ENCODE assay signal across 2 cellular contexts in the genomic region with DNA sequence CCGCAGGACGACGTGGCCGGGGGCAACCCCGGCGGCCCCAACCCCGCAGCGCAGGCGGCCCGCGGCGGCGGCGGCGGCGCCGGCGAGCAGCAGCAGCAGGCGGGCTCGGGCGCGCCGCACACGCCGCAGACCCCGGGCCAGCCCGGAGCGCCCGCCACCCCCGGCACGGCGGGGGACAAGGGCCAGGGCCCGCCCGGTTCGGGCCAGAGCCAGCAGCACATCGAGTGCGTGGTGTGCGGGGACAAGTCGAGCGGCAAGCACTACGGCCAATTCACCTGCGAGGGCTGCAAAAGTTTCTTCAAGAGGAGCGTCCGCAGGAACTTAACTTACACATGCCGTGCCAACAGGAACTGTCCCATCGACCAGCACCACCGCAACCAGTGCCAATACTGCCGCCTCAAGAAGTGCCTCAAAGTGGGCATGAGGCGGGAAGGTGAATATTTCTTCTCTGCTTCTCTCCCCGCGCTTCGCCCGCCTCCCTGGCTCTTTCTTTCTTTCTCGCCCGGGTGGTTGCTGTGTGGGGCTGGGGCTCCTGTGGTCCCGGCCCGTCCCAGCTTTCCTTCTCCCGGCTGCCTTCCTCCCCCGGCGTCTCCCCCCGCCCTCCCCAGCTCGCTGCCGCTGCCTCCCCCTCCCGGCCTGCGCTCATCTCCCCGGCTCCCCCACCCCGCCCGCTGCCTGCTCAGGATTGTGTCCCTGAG.
TF ChIP-seq lines count a peak whose summit lies in the region.

No MANE protein-coding gene starts in this region.

TF ChIP-seq in Ishikawa, 13 proteins besides CTCF, POLR2A, EP300 and RAD21:
- TF ChIP-seq TAF1 (IDR thresholded peaks at IDR 0.05; ENCODE audit: low read depth) = no peak
- TF ChIP-seq, protein P1, sequence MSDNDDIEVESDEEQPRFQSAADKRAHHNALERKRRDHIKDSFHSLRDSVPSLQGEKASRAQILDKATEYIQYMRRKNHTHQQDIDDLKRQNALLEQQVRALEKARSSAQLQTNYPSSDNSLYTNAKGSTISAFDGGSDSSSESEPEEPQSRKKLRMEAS (IDR thresholded peaks at IDR 0.05) = peak; percentile 53; the same call in 1 of the 2 replicates

TF ChIP-seq in HepG2, 621 proteins besides CTCF, POLR2A, EP300 and RAD21 (continues in another document):
- TF ChIP-seq SSRP1 (CRISPR knock-in tag; IDR thresholded peaks at IDR 0.05) (peak; percentile 47; the same call in 1 of the 2 replicates), MED1 (CRISPR knock-in tag; IDR thresholded peaks at IDR 0.05) (no peak), ETV6 (CRISPR knock-in tag; conservative IDR thresholded peaks at IDR 0.05) (no peak), ZNF766 (CRISPR knock-in tag; IDR thresholded peaks at IDR 0.05; ENCODE audit: borderline replicate concordance) (no peak), GATAD2A (CRISPR knock-in tag; IDR thresholded peaks at IDR 0.05) (no peak), ZNF775 (CRISPR knock-in tag; IDR thresholded peaks at IDR 0.05; ENCODE audit: borderline replicate concordance) (no peak), ZNF761 (CRISPR knock-in tag; conservative IDR thresholded peaks at IDR 0.05) (no peak), KMT2A (CRISPR knock-in tag; IDR thresholded peaks at IDR 0.05) (peak; percentile 66), SAP130 (CRISPR knock-in tag; IDR thresholded peaks at IDR 0.05; ENCODE audit: low read depth) (peak; percentile 18; the same call in 1 of the 2 replicates), STAT5B (CRISPR knock-in tag; IDR thresholded peaks at IDR 0.05) (no peak), AGO2 (optimal IDR thresholded peaks at IDR 0.05; ENCODE audit: low read depth, low read length) (peak; percentile 46), MAFG (CRISPR knock-in tag; IDR thresholded peaks at IDR 0.05) (no peak), ZNF557 (CRISPR knock-in tag; IDR thresholded peaks at IDR 0.05) (no peak), ZNF225 (CRISPR knock-in tag; IDR thresholded peaks at IDR 0.05) (no peak), SNAPC2 (CRISPR knock-in tag; IDR thresholded peaks at IDR 0.05) (no peak), HDAC6 (IDR thresholded peaks at IDR 0.05; ENCODE audit: low read depth, low read length) (no peak), HNRNPL (IDR thresholded peaks at IDR 0.05; ENCODE audit: low read depth, low read length) (0 out of 2 replicates have a peak, but pooled peaks have one; percentile 71), ADNP (CRISPR knock-in tag; IDR thresholded peaks at IDR 0.05) (no peak), GFI1 (CRISPR knock-in tag; IDR thresholded peaks at IDR 0.05; ENCODE audit: borderline replicate concordance) (no peak), FOXK2 (IDR thresholded peaks at IDR 0.05) (no peak), CENPT (CRISPR knock-in tag; IDR thresholded peaks at IDR 0.05; ENCODE audit: low read depth) (no peak), ZNF136 (CRISPR knock-in tag; IDR thresholded peaks at IDR 0.05; ENCODE audit: low read depth) (no peak), SRSF1 (optimal IDR thresholded peaks at IDR 0.05; ENCODE audit: low read depth, low read length) (peak; percentile 55)
- TF ChIP-seq, protein P2, sequence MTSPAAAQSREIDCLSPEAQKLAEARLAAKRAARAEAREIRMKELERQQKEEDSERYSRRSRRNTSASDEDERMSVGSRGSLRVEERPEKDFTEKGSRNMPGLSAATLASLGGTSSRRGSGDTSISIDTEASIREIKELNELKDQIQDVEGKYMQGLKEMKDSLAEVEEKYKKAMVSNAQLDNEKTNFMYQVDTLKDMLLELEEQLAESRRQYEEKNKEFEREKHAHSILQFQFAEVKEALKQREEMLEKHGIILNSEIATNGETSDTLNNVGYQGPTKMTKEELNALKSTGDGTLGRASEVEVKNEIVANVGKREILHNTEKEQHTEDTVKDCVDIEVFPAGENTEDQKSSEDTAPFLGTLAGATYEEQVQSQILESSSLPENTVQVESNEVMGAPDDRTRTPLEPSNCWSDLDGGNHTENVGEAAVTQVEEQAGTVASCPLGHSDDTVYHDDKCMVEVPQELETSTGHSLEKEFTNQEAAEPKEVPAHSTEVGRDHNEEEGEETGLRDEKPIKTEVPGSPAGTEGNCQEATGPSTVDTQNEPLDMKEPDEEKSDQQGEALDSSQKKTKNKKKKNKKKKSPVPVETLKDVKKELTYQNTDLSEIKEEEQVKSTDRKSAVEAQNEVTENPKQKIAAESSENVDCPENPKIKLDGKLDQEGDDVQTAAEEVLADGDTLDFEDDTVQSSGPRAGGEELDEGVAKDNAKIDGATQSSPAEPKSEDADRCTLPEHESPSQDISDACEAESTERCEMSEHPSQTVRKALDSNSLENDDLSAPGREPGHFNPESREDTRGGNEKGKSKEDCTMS (CRISPR knock-in tag; conservative IDR thresholded peaks at IDR 0.05) = no peak
- TF ChIP-seq, protein P3, sequence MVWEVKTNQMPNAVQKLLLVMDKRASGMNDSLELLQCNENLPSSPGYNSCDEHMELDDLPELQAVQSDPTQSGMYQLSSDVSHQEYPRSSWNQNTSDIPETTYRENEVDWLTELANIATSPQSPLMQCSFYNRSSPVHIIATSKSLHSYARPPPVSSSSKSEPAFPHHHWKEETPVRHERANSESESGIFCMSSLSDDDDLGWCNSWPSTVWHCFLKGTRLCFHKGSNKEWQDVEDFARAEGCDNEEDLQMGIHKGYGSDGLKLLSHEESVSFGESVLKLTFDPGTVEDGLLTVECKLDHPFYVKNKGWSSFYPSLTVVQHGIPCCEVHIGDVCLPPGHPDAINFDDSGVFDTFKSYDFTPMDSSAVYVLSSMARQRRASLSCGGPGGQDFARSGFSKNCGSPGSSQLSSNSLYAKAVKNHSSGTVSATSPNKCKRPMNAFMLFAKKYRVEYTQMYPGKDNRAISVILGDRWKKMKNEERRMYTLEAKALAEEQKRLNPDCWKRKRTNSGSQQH (CRISPR knock-in tag; IDR thresholded peaks at IDR 0.05; ENCODE audit: low read depth) = no peak
- TF ChIP-seq, protein P4, sequence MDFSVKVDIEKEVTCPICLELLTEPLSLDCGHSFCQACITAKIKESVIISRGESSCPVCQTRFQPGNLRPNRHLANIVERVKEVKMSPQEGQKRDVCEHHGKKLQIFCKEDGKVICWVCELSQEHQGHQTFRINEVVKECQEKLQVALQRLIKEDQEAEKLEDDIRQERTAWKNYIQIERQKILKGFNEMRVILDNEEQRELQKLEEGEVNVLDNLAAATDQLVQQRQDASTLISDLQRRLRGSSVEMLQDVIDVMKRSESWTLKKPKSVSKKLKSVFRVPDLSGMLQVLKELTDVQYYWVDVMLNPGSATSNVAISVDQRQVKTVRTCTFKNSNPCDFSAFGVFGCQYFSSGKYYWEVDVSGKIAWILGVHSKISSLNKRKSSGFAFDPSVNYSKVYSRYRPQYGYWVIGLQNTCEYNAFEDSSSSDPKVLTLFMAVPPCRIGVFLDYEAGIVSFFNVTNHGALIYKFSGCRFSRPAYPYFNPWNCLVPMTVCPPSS (IDR thresholded peaks at IDR 0.05) = no peak
- TF ChIP-seq, protein P5, sequence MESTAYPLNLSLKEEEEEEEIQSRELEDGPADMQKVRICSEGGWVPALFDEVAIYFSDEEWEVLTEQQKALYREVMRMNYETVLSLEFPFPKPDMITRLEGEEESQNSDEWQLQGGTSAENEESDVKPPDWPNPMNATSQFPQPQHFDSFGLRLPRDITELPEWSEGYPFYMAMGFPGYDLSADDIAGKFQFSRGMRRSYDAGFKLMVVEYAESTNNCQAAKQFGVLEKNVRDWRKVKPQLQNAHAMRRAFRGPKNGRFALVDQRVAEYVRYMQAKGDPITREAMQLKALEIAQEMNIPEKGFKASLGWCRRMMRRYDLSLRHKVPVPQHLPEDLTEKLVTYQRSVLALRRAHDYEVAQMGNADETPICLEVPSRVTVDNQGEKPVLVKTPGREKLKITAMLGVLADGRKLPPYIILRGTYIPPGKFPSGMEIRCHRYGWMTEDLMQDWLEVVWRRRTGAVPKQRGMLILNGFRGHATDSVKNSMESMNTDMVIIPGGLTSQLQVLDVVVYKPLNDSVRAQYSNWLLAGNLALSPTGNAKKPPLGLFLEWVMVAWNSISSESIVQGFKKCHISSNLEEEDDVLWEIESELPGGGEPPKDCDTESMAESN (CRISPR knock-in tag; conservative IDR thresholded peaks at IDR 0.05) = no peak
- TF ChIP-seq, protein P6, sequence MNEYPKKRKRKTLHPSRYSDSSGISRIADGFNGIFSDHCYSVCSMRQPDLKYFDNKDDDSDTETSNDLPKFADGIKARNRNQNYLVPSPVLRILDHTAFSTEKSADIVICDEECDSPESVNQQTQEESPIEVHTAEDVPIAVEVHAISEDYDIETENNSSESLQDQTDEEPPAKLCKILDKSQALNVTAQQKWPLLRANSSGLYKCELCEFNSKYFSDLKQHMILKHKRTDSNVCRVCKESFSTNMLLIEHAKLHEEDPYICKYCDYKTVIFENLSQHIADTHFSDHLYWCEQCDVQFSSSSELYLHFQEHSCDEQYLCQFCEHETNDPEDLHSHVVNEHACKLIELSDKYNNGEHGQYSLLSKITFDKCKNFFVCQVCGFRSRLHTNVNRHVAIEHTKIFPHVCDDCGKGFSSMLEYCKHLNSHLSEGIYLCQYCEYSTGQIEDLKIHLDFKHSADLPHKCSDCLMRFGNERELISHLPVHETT (CRISPR knock-in tag; conservative IDR thresholded peaks at IDR 0.05) = no peak
- TF ChIP-seq, protein P7, sequence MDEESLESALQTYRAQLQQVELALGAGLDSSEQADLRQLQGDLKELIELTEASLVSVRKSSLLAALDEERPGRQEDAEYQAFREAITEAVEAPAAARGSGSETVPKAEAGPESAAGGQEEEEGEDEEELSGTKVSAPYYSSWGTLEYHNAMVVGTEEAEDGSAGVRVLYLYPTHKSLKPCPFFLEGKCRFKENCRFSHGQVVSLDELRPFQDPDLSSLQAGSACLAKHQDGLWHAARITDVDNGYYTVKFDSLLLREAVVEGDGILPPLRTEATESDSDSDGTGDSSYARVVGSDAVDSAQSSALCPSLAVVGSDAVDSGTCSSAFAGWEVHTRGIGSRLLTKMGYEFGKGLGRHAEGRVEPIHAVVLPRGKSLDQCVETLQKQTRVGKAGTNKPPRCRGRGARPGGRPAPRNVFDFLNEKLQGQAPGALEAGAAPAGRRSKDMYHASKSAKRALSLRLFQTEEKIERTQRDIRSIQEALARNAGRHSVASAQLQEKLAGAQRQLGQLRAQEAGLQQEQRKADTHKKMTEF (CRISPR knock-in tag; IDR thresholded peaks at IDR 0.05) = no peak
- TF ChIP-seq, protein P8, sequence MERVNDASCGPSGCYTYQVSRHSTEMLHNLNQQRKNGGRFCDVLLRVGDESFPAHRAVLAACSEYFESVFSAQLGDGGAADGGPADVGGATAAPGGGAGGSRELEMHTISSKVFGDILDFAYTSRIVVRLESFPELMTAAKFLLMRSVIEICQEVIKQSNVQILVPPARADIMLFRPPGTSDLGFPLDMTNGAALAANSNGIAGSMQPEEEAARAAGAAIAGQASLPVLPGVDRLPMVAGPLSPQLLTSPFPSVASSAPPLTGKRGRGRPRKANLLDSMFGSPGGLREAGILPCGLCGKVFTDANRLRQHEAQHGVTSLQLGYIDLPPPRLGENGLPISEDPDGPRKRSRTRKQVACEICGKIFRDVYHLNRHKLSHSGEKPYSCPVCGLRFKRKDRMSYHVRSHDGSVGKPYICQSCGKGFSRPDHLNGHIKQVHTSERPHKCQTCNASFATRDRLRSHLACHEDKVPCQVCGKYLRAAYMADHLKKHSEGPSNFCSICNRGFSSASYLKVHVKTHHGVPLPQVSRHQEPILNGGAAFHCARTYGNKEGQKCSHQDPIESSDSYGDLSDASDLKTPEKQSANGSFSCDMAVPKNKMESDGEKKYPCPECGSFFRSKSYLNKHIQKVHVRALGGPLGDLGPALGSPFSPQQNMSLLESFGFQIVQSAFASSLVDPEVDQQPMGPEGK (CRISPR knock-in tag; IDR thresholded peaks at IDR 0.05) = peak; percentile 67
- TF ChIP-seq, protein P9, sequence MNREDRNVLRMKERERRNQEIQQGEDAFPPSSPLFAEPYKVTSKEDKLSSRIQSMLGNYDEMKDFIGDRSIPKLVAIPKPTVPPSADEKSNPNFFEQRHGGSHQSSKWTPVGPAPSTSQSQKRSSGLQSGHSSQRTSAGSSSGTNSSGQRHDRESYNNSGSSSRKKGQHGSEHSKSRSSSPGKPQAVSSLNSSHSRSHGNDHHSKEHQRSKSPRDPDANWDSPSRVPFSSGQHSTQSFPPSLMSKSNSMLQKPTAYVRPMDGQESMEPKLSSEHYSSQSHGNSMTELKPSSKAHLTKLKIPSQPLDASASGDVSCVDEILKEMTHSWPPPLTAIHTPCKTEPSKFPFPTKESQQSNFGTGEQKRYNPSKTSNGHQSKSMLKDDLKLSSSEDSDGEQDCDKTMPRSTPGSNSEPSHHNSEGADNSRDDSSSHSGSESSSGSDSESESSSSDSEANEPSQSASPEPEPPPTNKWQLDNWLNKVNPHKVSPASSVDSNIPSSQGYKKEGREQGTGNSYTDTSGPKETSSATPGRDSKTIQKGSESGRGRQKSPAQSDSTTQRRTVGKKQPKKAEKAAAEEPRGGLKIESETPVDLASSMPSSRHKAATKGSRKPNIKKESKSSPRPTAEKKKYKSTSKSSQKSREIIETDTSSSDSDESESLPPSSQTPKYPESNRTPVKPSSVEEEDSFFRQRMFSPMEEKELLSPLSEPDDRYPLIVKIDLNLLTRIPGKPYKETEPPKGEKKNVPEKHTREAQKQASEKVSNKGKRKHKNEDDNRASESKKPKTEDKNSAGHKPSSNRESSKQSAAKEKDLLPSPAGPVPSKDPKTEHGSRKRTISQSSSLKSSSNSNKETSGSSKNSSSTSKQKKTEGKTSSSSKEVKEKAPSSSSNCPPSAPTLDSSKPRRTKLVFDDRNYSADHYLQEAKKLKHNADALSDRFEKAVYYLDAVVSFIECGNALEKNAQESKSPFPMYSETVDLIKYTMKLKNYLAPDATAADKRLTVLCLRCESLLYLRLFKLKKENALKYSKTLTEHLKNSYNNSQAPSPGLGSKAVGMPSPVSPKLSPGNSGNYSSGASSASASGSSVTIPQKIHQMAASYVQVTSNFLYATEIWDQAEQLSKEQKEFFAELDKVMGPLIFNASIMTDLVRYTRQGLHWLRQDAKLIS (CRISPR knock-in tag; IDR thresholded peaks at IDR 0.05) = no peak
- TF ChIP-seq, protein P10, sequence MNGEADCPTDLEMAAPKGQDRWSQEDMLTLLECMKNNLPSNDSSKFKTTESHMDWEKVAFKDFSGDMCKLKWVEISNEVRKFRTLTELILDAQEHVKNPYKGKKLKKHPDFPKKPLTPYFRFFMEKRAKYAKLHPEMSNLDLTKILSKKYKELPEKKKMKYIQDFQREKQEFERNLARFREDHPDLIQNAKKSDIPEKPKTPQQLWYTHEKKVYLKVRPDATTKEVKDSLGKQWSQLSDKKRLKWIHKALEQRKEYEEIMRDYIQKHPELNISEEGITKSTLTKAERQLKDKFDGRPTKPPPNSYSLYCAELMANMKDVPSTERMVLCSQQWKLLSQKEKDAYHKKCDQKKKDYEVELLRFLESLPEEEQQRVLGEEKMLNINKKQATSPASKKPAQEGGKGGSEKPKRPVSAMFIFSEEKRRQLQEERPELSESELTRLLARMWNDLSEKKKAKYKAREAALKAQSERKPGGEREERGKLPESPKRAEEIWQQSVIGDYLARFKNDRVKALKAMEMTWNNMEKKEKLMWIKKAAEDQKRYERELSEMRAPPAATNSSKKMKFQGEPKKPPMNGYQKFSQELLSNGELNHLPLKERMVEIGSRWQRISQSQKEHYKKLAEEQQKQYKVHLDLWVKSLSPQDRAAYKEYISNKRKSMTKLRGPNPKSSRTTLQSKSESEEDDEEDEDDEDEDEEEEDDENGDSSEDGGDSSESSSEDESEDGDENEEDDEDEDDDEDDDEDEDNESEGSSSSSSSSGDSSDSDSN (CRISPR knock-in tag; IDR thresholded peaks at IDR 0.05) = peak; percentile 73; the same call in 1 of the 2 replicates
- TF ChIP-seq, protein P11, sequence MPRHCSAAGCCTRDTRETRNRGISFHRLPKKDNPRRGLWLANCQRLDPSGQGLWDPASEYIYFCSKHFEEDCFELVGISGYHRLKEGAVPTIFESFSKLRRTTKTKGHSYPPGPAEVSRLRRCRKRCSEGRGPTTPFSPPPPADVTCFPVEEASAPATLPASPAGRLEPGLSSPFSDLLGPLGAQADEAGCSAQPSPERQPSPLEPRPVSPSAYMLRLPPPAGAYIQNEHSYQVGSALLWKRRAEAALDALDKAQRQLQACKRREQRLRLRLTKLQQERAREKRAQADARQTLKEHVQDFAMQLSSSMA (CRISPR knock-in tag; IDR thresholded peaks at IDR 0.05) = no peak
